Comparison of ENCODE assay signal across 8 cellular contexts in genomic region chr14:20469890-20470858, GRCh38. TPM values are rescaled to one million over a fixed set of nuclear protein-coding genes. Genes with fewer than 3 reads are reported as not detected.
A peak's percentile ranks its signal among the peaks of the same experiment; 100 is the strongest.
DNase-seq lines count a peak whose midpoint lies in the region; ATAC-seq and TF ChIP-seq lines count a peak whose summit lies in the region.

No MANE protein-coding gene starts in this region.

- H3K4me3 ChIP-seq in HUES6 (ENCODE audit: low read depth, low read length) = peak overlapping the region; percentile 92
- H3K4me3 ChIP-seq in heart right ventricle = peak overlapping the region; percentile 48 to 97 (median 70)
- peak overlapping the region; percentile 78 for H3K4me3 ChIP-seq in psoas muscle

- H3K27ac Mint-ChIP-seq in activated naive CD8-positive, alpha-beta T cell treated with anti-CD3 and anti-CD28 coated beads, Interleukin-2, amount 50 U/mL, for 24 hours = peak overlapping the region; percentile 99

- peaks cover 11% of the 10 kb centered on the region for H3K4me1 ChIP-seq in HUES6 (ENCODE audit: control insufficient read depth, insufficient read depth, low read length)
- peaks cover 0 to 43% (median 26%) of the 10 kb centered on the region in 9 donors for H3K4me1 ChIP-seq in heart right ventricle
- H3K4me1 ChIP-seq in psoas muscle = peaks cover 6% of the 10 kb centered on the region

- WGBS in heart right ventricle, 2 donors = 2 to 4% methylated on average over 14 of the region's 14 CpGs
- 3 to 5% (median 4%) methylated on average over 14 of the region's 14 CpGs for WGBS in psoas muscle, 3 donors

- H3K9ac ChIP-seq in HUES6 (ENCODE audit: low read length) = peak overlapping the region; percentile 96

- H3K4me3 Mint-ChIP-seq in activated naive CD8-positive, alpha-beta T cell treated with anti-CD3 and anti-CD28 coated beads, Interleukin-2, amount 50 U/mL, for 24 hours = peak overlapping the region; percentile 99

- H3K27me3 ChIP-seq in HUES6 (ENCODE audit: control insufficient read depth, insufficient read depth, low read length) = no peaks in the 10 kb centered on the region
- H3K27me3 ChIP-seq in heart right ventricle = no peaks in the 10 kb centered on the region
- H3K27me3 ChIP-seq in psoas muscle (ENCODE audit: insufficient read depth in 3 of 3, low read length in 2 of 3) = no peaks in the 10 kb centered on the region

- H3K36me3 ChIP-seq in HUES6 (ENCODE audit: control insufficient read depth, insufficient read depth, low read length) = peaks cover 38% of the 10 kb centered on the region
- H3K36me3 ChIP-seq in heart right ventricle = peaks cover 0 to 37% (median 8%) of the 10 kb centered on the region in 9 donors
- H3K36me3 ChIP-seq in psoas muscle (ENCODE audit: insufficient read depth in 1 of 2, low read depth in 1 of 2) = peaks cover 3 to 27% of the 10 kb centered on the region in 2 donors

- peaks cover 54% of the 10 kb centered on the region for H3K36me3 Mint-ChIP-seq in activated naive CD8-positive, alpha-beta T cell treated with anti-CD3 and anti-CD28 coated beads, Interleukin-2, amount 50 U/mL, for 24 hours (ENCODE audit: low read depth)

- peaks cover 53% of the 10 kb centered on the region for H3K4me1 Mint-ChIP-seq in activated naive CD8-positive, alpha-beta T cell treated with anti-CD3 and anti-CD28 coated beads, Interleukin-2, amount 50 U/mL, for 24 hours

- peaks cover 1% of the 10 kb centered on the region for H3K27me3 Mint-ChIP-seq in activated naive CD8-positive, alpha-beta T cell treated with anti-CD3 and anti-CD28 coated beads, Interleukin-2, amount 50 U/mL, for 24 hours

- H3K9me3 ChIP-seq in HUES6 (ENCODE audit: control insufficient read depth, insufficient read depth, low read depth, low read length) = no peaks in the 10 kb centered on the region
- H3K9me3 ChIP-seq in heart right ventricle = no peaks in the 10 kb centered on the region
- H3K9me3 ChIP-seq in psoas muscle = no peaks in the 10 kb centered on the region

- intact Hi-C loops in heart right ventricle (cut with DNase I) (loop anchor here in 3 of 10 donors (5.0 to 10.0 kb wide), 3 partner anchors 142 to 215 kb away; partner anchors contain the start of genes RNASE4 (in 3 of the 3) and ANG (in 2 of the 3)), psoas muscle (cut with DNase I) (loop anchor here (5.0 to 10.0 kb wide), 2 partner anchors 137 to 215 kb away; partner anchors contain the start of genes ANG (in 1 of the 2) and RNASE4 (in 1 of the 2))

- DNase-seq in DMS79 treated with DMSO at 0.1 percent for 48 hours (lab: John Stamatoyannopoulos, UW) (peak; percentile 78), SK-N-DZ (ENCODE audit: low spot score) (peak; percentile 33), heart right ventricle (peak in 1 of 2 donors; percentile 31), psoas muscle (peak in 1 of 2 donors; percentile 18), DMS114 treated with DMSO at 0.1 percent for 48 hours (lab: John Stamatoyannopoulos, UW; ENCODE audit: unreplicated experiment) (no peak)
- peak; percentile 55 for DNase-seq in activated naive CD8-positive, alpha-beta T cell treated with anti-CD3 and anti-CD28 coated beads, Interleukin-2, amount 50 U/mL, for 24 hours

- H3K27ac ChIP-seq in HUES6 (ENCODE audit: low read depth, low read length) = peak overlapping the region; percentile 68; the same call in 1 of the 2 replicates
- H3K27ac ChIP-seq in heart right ventricle = peak overlapping the region; percentile 52 to 97 (median 88)
- peak overlapping the region; percentile 75 for H3K27ac ChIP-seq in psoas muscle

- peak; percentile 24 for ATAC-seq in GM21526 (IDR thresholded peaks at IDR 0.05; ENCODE audit: low FRiP score, unreplicated experiment)
- ATAC-seq in activated naive CD8-positive, alpha-beta T cell treated with anti-CD3 and anti-CD28 coated beads, Interleukin-2, amount 50 U/mL, for 24 hours = peak; percentile 79
- ATAC-seq in heart right ventricle = peak; percentile 50 to 87 (median 72)
- peak; percentile 71 to 84 (median 75) for ATAC-seq in psoas muscle

- no peaks in the 10 kb centered on the region for H3K9me3 Mint-ChIP-seq in activated naive CD8-positive, alpha-beta T cell treated with anti-CD3 and anti-CD28 coated beads, Interleukin-2, amount 50 U/mL, for 24 hours

- TF ChIP-seq CTCF in heart right ventricle (IDR thresholded peaks at IDR 0.05) = no peak
- no peak for TF ChIP-seq CTCF in psoas muscle (IDR thresholded peaks at IDR 0.05)

RNA-seq across cellular contexts. Expression of gene PNP, which starts 1.0 kb away (rescaled TPM):
- 118 and 121 TPM in 2 replicates for polyA plus RNA-seq in SK-N-DZ (2014; cell fraction: cytosol; rRNA removed)
- polyA plus RNA-seq in SK-N-DZ (2014; cell fraction: nucleus; rRNA removed) = 105 and 108 TPM in 2 replicates
- total RNA-seq in heart right ventricle (10 to 100 TPM in 4 of 10 donors, 1 to 10 TPM in 6; 5.0 to 33.7 (median 7.8) TPM), psoas muscle (10 to 100 TPM in 2 of 4 donors, 1 to 10 TPM in 2; 3.7 to 13.3 (median 7.3) TPM)
- polyA plus RNA-seq in heart right ventricle (10 to 100 TPM in 1 of 2 donors, 1 to 10 TPM in 1; 8.6 to 30.2 TPM), psoas muscle (10 to 100 TPM in 1 of 3 donors, 1 to 10 TPM in 2; 4.1 to 42.5 (median 6.0) TPM)

RNA-seq across cellular contexts. Expression of gene PIP4P1, which starts 8.9 kb away (rescaled TPM):
- polyA plus RNA-seq in SK-N-DZ (2014; cell fraction: cytosol; rRNA removed) = 27.7 and 34.4 TPM in 2 replicates
- 78.2 and 122 TPM in 2 replicates for polyA plus RNA-seq in SK-N-DZ (2014; cell fraction: nucleus; rRNA removed)
- total RNA-seq in heart right ventricle = 10 to 100 TPM; 15.5 to 25.3 (median 18.7) TPM
- polyA plus RNA-seq in heart right ventricle = 10 to 100 TPM; 18.7 to 31.9 TPM
- 10 to 100 TPM; 15.6 to 29.7 (median 20.7) TPM for total RNA-seq in psoas muscle
- 10 to 100 TPM; 23.0 to 56.5 (median 36.8) TPM for polyA plus RNA-seq in psoas muscle

RNA-seq across cellular contexts. Expression of gene APEX1, which starts 15.1 kb away (rescaled TPM):
- 57.8 and 328 TPM in 2 replicates for polyA plus RNA-seq in SK-N-DZ (2014; cell fraction: cytosol; rRNA removed)
- polyA plus RNA-seq in SK-N-DZ (2014; cell fraction: nucleus; rRNA removed) = 69.4 and 244 TPM in 2 replicates
- total RNA-seq in heart right ventricle = 100 to 1,000 TPM in 1 of 10 donors, 10 to 100 TPM in 9; 57.1 to 103 (median 70.6) TPM
- 10 to 100 TPM; 58.5 to 91.7 TPM for polyA plus RNA-seq in heart right ventricle
- total RNA-seq in psoas muscle = 10 to 100 TPM; 61.1 to 98.4 (median 85.8) TPM
- polyA plus RNA-seq in psoas muscle = 100 to 1,000 TPM in 1 of 3 donors, 10 to 100 TPM in 2; 90.0 to 111 (median 99.3) TPM

RNA-seq across cellular contexts. Expression of gene OSGEP, which starts 15.6 kb away (rescaled TPM):
- 64.1 and 70.6 TPM in 2 replicates for polyA plus RNA-seq in SK-N-DZ (2014; cell fraction: cytosol; rRNA removed)
- 217 and 251 TPM in 2 replicates for polyA plus RNA-seq in SK-N-DZ (2014; cell fraction: nucleus; rRNA removed)
- total RNA-seq in heart right ventricle = 10 to 100 TPM; 17.6 to 25.3 (median 21.8) TPM
- polyA plus RNA-seq in heart right ventricle = 10 to 100 TPM; 32.3 to 37.6 TPM
- total RNA-seq in psoas muscle = 10 to 100 TPM; 17.2 to 24.4 (median 18.6) TPM
- 10 to 100 TPM; 16.6 to 24.3 (median 18.2) TPM for polyA plus RNA-seq in psoas muscle

RNA-seq across cellular contexts. Expression of gene KLHL33, which starts 34.2 kb away (rescaled TPM):
- polyA plus RNA-seq in SK-N-DZ (2014; cell fraction: cytosol; rRNA removed) = 0.08 and 0.14 TPM in 2 replicates
- polyA plus RNA-seq in SK-N-DZ (2014; cell fraction: nucleus; rRNA removed) = 0.06 TPM in 1 of 2 replicates, not detected in the other
- 1 to 10 TPM in 2 of 10 donors, under 1 TPM in 8; 0.15 to 1.4 (median 0.40) TPM for total RNA-seq in heart right ventricle
- polyA plus RNA-seq in heart right ventricle = 1 to 10 TPM in 1 of 2 donors, under 1 TPM in 1; 0.13 to 1.2 TPM
- 10 to 100 TPM in 2 of 4 donors, 1 to 10 TPM in 2; 2.3 to 19.5 (median 9.8) TPM for total RNA-seq in psoas muscle
- polyA plus RNA-seq in psoas muscle = 1 to 10 TPM in 2 of 3 donors, under 1 TPM in 1; 0.30 to 2.8 (median 1.3) TPM

Comparison
In these comparisons a context has a peak if more than half of its experiments do, and no peak if none do; other contexts are left out.
1. ATAC-seq: peak in every context shown above with its lines; median percentile 79 in activated naive CD8-positive, alpha-beta T cell treated with anti-CD3 and anti-CD28 coated beads, Interleukin-2, amount 50 U/mL, for 24 hours; 75 in psoas muscle; 72 in heart right ventricle; 24 in GM21526.